ENCODE assay signal across 8 cellular contexts in genomic region chr9:136864996-136865767, GRCh38. TPM values are rescaled to one million over a fixed set of nuclear protein-coding genes. Genes with fewer than 3 reads are reported as not detected.
DNase-seq lines count a peak whose midpoint lies in the region; ATAC-seq and TF ChIP-seq lines count a peak whose summit lies in the region.

No MANE protein-coding gene starts in this region.

- peak overlapping the region; percentile 54 for H3K27ac Mint-ChIP-seq in activated CD8-positive, alpha-beta memory T cell treated with anti-CD3 and anti-CD28 coated beads, Interleukin-2, amount 10 ng/mL, durations not matched to agents 7 days and 5 days
- peak overlapping the region; percentile 46 for H3K27ac Mint-ChIP-seq in type B pancreatic cell

- 34 to 40% methylated on average over 11 of the region's 11 CpGs for WGBS in body of pancreas, 2 donors
- WGBS in lower leg skin, 2 donors: 61 to 63% methylated on average over 11 of the region's 11 CpGs

- ATAC-seq in activated CD8-positive, alpha-beta memory T cell treated with anti-CD3 and anti-CD28 coated beads, Interleukin-2, amount 10 ng/mL, durations not matched to agents 7 days and 5 days: no peak
- ATAC-seq in body of pancreas (no peak), GM18873 (IDR thresholded peaks at IDR 0.05; ENCODE audit: low FRiP score, unreplicated experiment) (no peak)

- no peaks in the 10 kb centered on the region for H3K9me3 Mint-ChIP-seq in activated CD8-positive, alpha-beta memory T cell treated with anti-CD3 and anti-CD28 coated beads, Interleukin-2, amount 10 ng/mL, durations not matched to agents 7 days and 5 days (ENCODE audit: low read depth)
- H3K9me3 Mint-ChIP-seq in type B pancreatic cell: peaks cover 6% of the 10 kb centered on the region

- peaks cover 20% of the 10 kb centered on the region for H3K4me1 Mint-ChIP-seq in activated CD8-positive, alpha-beta memory T cell treated with anti-CD3 and anti-CD28 coated beads, Interleukin-2, amount 10 ng/mL, durations not matched to agents 7 days and 5 days
- H3K4me1 Mint-ChIP-seq in type B pancreatic cell (ENCODE audit: unreplicated experiment): no peaks in the 10 kb centered on the region

- peaks cover 53% of the 10 kb centered on the region for H3K4me1 ChIP-seq in body of pancreas

- H3K27me3 ChIP-seq in body of pancreas: no peaks in the 10 kb centered on the region

- H3K9me3 ChIP-seq in body of pancreas: no peaks in the 10 kb centered on the region

- CTCF ChIA-PET in activated CD8-positive, alpha-beta memory T cell treated with anti-CD3 and anti-CD28 coated beads, Interleukin-2, amount 10 ng/mL, durations not matched to agents 7 days and 5 days (lab: Charles Lee): interaction anchor here (0.6 kb wide), 1 partner anchor 23 kb away, joined by 3 read pairs; the partner anchor contains the start of gene AJM1

- peak overlapping the region; percentile 76 for H3K4me3 Mint-ChIP-seq in activated CD8-positive, alpha-beta memory T cell treated with anti-CD3 and anti-CD28 coated beads, Interleukin-2, amount 10 ng/mL, durations not matched to agents 7 days and 5 days
- peak overlapping the region; percentile 87 for H3K4me3 Mint-ChIP-seq in type B pancreatic cell

- TF ChIP-seq CTCF in body of pancreas (IDR thresholded peaks at IDR 0.05): no peak
- TF ChIP-seq CTCF in lower leg skin (IDR thresholded peaks at IDR 0.05): no peak
- no peak for TF ChIP-seq CTCF in type B pancreatic cell (conservative IDR thresholded peaks at IDR 0.05)

- peak overlapping the region; percentile 93 to 100 for H3K4me3 ChIP-seq in body of pancreas
- H3K4me3 ChIP-seq in lower leg skin (ENCODE audit: low read depth, poor library complexity, severe bottlenecking): peak overlapping the region; percentile 90

- peak overlapping the region; percentile 94 to 96 (median 94) for H3K27ac ChIP-seq in body of pancreas

- H3K27me3 Mint-ChIP-seq in activated CD8-positive, alpha-beta memory T cell treated with anti-CD3 and anti-CD28 coated beads, Interleukin-2, amount 10 ng/mL, durations not matched to agents 7 days and 5 days: no peaks in the 10 kb centered on the region
- H3K27me3 Mint-ChIP-seq in type B pancreatic cell: no peaks in the 10 kb centered on the region

- H3K36me3 ChIP-seq in body of pancreas (replicated peaks in 1 of 2; ENCODE audit: insufficient read depth in 1 of 2, low read depth in 2 of 2): peaks cover 15 to 21% of the 10 kb centered on the region in 2 donors

- intact Hi-C loops in body of pancreas (cut with DNase I) (no loop called here), lower leg skin (cut with DNase I; ENCODE audit: low total_unique reads) (no loop called here)

- H3K36me3 Mint-ChIP-seq in activated CD8-positive, alpha-beta memory T cell treated with anti-CD3 and anti-CD28 coated beads, Interleukin-2, amount 10 ng/mL, durations not matched to agents 7 days and 5 days: peaks cover 15% of the 10 kb centered on the region
- peaks cover 9% of the 10 kb centered on the region for H3K36me3 Mint-ChIP-seq in type B pancreatic cell

- no peak for DNase-seq in activated CD8-positive, alpha-beta memory T cell treated with anti-CD3 and anti-CD28 coated beads, Interleukin-2, amount 10 ng/mL, durations not matched to agents 7 days and 5 days
- DNase-seq in activated CD8-positive, alpha-beta memory T cell treated with anti-CD3 and anti-CD28 coated beads, Interleukin-2, amount 50 U/mL, for 48 hours: no peak
- DNase-seq in body of pancreas (peak in 2 of 4 donors; percentile 12 to 15), lower leg skin (ENCODE audit: low spot score in 2 of 2) (peak in 1 of 2 donors; percentile 85), type B pancreatic cell (ENCODE audit: extremely low spot score, unreplicated experiment) (no peak), putamen (ENCODE audit: low spot score) (no peak), SW 1271 (lab: John Stamatoyannopoulos, UW) (no peak)

- TF ChIP-seq POLR2A in body of pancreas (IDR thresholded peaks at IDR 0.05) (no peak), lower leg skin (IDR thresholded peaks at IDR 0.05) (no peak)

RNA-seq across cellular contexts. Expression of gene EDF1, which starts 0.9 kb away (rescaled TPM):
- 100 to 1,000 TPM; 283 to 360 TPM for total RNA-seq in activated CD8-positive, alpha-beta memory T cell treated with anti-CD3 and anti-CD28 coated beads, Interleukin-2, amount 10 ng/mL, durations not matched to agents 7 days and 5 days
- total RNA-seq in body of pancreas (100 to 1,000 TPM; 196 to 238 TPM), lower leg skin (100 to 1,000 TPM; 354 to 399 (median 376) TPM), type B pancreatic cell (ENCODE audit: low replicate concordance) (324 and 342 TPM in 2 replicates)

RNA-seq across cellular contexts. Expression of gene MAMDC4, which starts 13.0 kb away (rescaled TPM):
- total RNA-seq in activated CD8-positive, alpha-beta memory T cell treated with anti-CD3 and anti-CD28 coated beads, Interleukin-2, amount 10 ng/mL, durations not matched to agents 7 days and 5 days: 10 to 100 TPM; 13.4 to 15.5 TPM
- total RNA-seq in body of pancreas (10 to 100 TPM in 1 of 2 donors, 1 to 10 TPM in 1; 6.5 to 25.7 TPM), lower leg skin (1 to 10 TPM in 3 of 4 donors, under 1 TPM in 1; 0.89 to 1.4 (median 1.4) TPM), type B pancreatic cell (ENCODE audit: low replicate concordance) (18.4 and 29.1 TPM in 2 replicates)

RNA-seq across cellular contexts. Expression of gene PHPT1, which starts 16.0 kb away (rescaled TPM):
- 100 to 1,000 TPM in 1 of 2 experiments, 10 to 100 TPM in 1; 96.8 to 116 TPM for total RNA-seq in activated CD8-positive, alpha-beta memory T cell treated with anti-CD3 and anti-CD28 coated beads, Interleukin-2, amount 10 ng/mL, durations not matched to agents 7 days and 5 days
- 10 to 100 TPM; 60.6 to 65.6 TPM for total RNA-seq in body of pancreas
- total RNA-seq in lower leg skin: 10 to 100 TPM; 22.0 to 60.4 (median 48.7) TPM
- 176 and 199 TPM in 2 replicates for total RNA-seq in type B pancreatic cell (ENCODE audit: low replicate concordance)

RNA-seq across cellular contexts. Expression of gene TRAF2, which starts 21.1 kb away (rescaled TPM):
- total RNA-seq in activated CD8-positive, alpha-beta memory T cell treated with anti-CD3 and anti-CD28 coated beads, Interleukin-2, amount 10 ng/mL, durations not matched to agents 7 days and 5 days: 10 to 100 TPM; 58.4 to 67.6 TPM
- total RNA-seq in body of pancreas (10 to 100 TPM in 1 of 2 donors, 1 to 10 TPM in 1; 5.2 to 30.7 TPM), lower leg skin (10 to 100 TPM; 13.2 to 16.7 (median 15.8) TPM), type B pancreatic cell (ENCODE audit: low replicate concordance) (19.4 and 22.3 TPM in 2 replicates)

RNA-seq across cellular contexts. Expression of gene AJM1, which starts 22.9 kb away (rescaled TPM):
- total RNA-seq in activated CD8-positive, alpha-beta memory T cell treated with anti-CD3 and anti-CD28 coated beads, Interleukin-2, amount 10 ng/mL, durations not matched to agents 7 days and 5 days: 1 to 10 TPM; 3.9 to 4.4 TPM
- 10 to 100 TPM in 1 of 2 donors, 1 to 10 TPM in 1; 5.2 to 13.2 TPM for total RNA-seq in body of pancreas
- total RNA-seq in lower leg skin: 1 to 10 TPM; 1.4 to 2.9 (median 1.6) TPM
- total RNA-seq in type B pancreatic cell (ENCODE audit: low replicate concordance): 3.2 and 3.6 TPM in 2 replicates
